In the genomic region with DNA sequence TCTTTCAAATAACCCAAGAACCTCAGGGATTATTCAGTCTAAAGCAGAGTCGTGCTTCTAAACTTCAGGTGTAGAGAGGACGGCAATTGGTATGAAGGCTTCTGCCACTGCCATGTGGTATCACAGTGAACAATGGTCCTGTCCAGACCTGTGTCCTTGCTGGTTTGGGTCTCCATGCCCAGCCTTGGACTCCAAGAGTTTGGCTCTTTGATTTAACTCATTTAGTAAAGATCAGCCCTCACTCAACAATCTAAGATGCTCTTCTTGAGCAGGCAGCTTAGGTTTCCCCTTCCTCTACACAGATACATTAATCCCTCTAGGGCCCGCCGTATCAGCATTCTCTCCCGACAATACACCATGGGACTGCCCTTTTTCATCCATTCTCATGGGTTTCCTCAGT, we compare ENCODE assay signal across 20 cellular contexts.
"Had no signal": no experiment of that assay in that cellular context is flagged by ENCODE, and none has a peak within 500 bp of the region (broad histone marks: within the 10 kb centered on the region; RNA-seq: fewer than 3 reads in every experiment).

No MANE protein-coding gene starts in this region.

- H3K4me3 ChIP-seq: left ventricle myocardium inferior, SJCRH30, thoracic aorta, upper lobe of left lung had no signal

- H3K4me3 Mint-ChIP-seq: brain; dendritic cell treated with granulocyte-macrophage colony-stimulating factor and Interleukin-4, amounts not matched to agents 40 ng/mL and 50 ng/mL, for 4 days had no signal

- H3K9me3 ChIP-seq: left ventricle myocardium inferior, SJCRH30, thoracic aorta, upper lobe of left lung had no signal

- H3K36me3 Mint-ChIP-seq: brain had no signal

- H3K27me3 Mint-ChIP-seq: brain; dendritic cell treated with granulocyte-macrophage colony-stimulating factor and Interleukin-4, amounts not matched to agents 40 ng/mL and 50 ng/mL, for 4 days; naive thymus-derived CD4-positive, alpha-beta T cell; progenitor cell of endocrine pancreas had no signal

- H3K27ac ChIP-seq: left ventricle myocardium inferior, SJCRH30, thoracic aorta, upper lobe of left lung, VCaP had no signal

- DNase-seq: activated CD4-positive, alpha-beta T cell treated with anti-CD3 and anti-CD28 coated beads, Interleukin-2, amount 50 U/mL, for 4 hours; activated gamma-delta T cell; activated T-cell treated with anti-CD3 and anti-CD28 coated beads, Interleukin-2, amount 50 U/mL, for 1 hour; aorta; effector memory CD4-positive, alpha-beta T cell; foreskin melanocyte; left ventricle myocardium inferior; naive thymus-derived CD4-positive, alpha-beta T cell; SJCRH30; stimulated activated CD4-positive, alpha-beta T cell treated with anti-CD3 and anti-CD28 coated beads, Interleukin-4, amount 100 ng/mL, for 1 hour; stimulated activated naive CD4-positive, alpha-beta T cell treated with Interleukin-2 at 50 U/mL for 16 hours; upper lobe of left lung had no signal

- H3K36me3 ChIP-seq: left ventricle myocardium inferior, SJCRH30, thoracic aorta, upper lobe of left lung had no signal

- ATAC-seq: activated CD4-positive, CD25-positive, alpha-beta regulatory T cell treated with anti-CD3 and anti-CD28 coated beads, Interleukin-2, amount 50 U/mL, for 24 hours; activated naive CD4-positive, alpha-beta T cell treated with anti-CD3 and anti-CD28 coated beads, Interleukin-2, amount 50 U/mL, for 72 hours; esophagus mucosa; naive thymus-derived CD4-positive, alpha-beta T cell had no signal

- H3K27me3 ChIP-seq: SJCRH30, upper lobe of left lung had no signal

- H3K27ac Mint-ChIP-seq: activated naive CD4-positive, alpha-beta T cell treated with anti-CD3 and anti-CD28 coated beads, Interleukin-2, amount 50 U/mL, for 72 hours; brain; dendritic cell treated with granulocyte-macrophage colony-stimulating factor and Interleukin-4, amounts not matched to agents 40 ng/mL and 50 ng/mL, for 4 days; progenitor cell of endocrine pancreas had no signal

- H3K9me3 Mint-ChIP-seq: brain; dendritic cell treated with granulocyte-macrophage colony-stimulating factor and Interleukin-4, amounts not matched to agents 40 ng/mL and 50 ng/mL, for 4 days had no signal
